8 cellular contexts compared by ENCODE assay signal in the genomic region with DNA sequence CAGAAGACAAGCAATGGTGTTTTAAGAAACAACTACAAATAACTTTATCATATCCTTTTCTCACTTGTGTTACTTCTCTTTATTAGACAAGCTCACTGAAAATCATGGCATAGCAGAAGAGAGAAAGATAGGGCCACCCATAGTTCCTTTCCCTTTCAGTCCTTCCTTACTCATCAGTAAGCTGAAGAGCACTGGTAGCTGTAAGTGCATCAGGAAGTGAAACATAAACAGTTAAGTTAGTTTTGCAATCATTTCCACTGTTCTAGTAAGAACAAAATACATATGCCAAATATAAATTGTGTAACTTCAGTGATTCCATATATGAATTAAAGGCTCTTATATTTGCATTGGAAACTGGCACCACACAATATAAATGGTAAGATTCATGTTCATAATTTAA.
DNase-seq lines count a peak whose midpoint lies in the region; ATAC-seq and TF ChIP-seq lines count a peak whose summit lies in the region.

No MANE protein-coding gene starts in this region.

- peak; percentile 95 for ATAC-seq in HG03095 (IDR thresholded peaks at IDR 0.05; ENCODE audit: unreplicated experiment)

- no peaks in the 10 kb centered on the region for H3K79me2 ChIP-seq in PC-9 (ENCODE audit: low read depth)

- no peaks in the 10 kb centered on the region for H4K20me1 ChIP-seq in PC-9 (ENCODE audit: insufficient read depth)

- peaks cover 41% of the 10 kb centered on the region for H3K4me1 ChIP-seq in adipocyte (ENCODE audit: control insufficient read depth, insufficient read depth, low read length)
- peaks cover 31% of the 10 kb centered on the region for H3K4me1 ChIP-seq in skeletal muscle satellite cell (ENCODE audit: control insufficient read depth, insufficient read depth, low read length)
- H3K4me1 ChIP-seq in PC-9 (replicated peaks; ENCODE audit: insufficient read depth), result no peaks in the 10 kb centered on the region

- H3K4me3 Mint-ChIP-seq in T-helper 2 cell treated with Interferon-gamma antibody and Interleukin-4, amounts not matched to agents 5 μg/mL and 100 μg/mL, for 36 hours, result no peak overlapping the region

- no peaks in the 10 kb centered on the region for H3K36me3 Mint-ChIP-seq in T-helper 2 cell treated with Interferon-gamma antibody and Interleukin-4, amounts not matched to agents 5 μg/mL and 100 μg/mL, for 36 hours (ENCODE audit: low read depth)

- TF ChIP-seq CTCF in PC-9 (conservative IDR thresholded peaks at IDR 0.05), result no peak

- peak overlapping the region; percentile 4 for H3K4me3 ChIP-seq in adipocyte (ENCODE audit: low read length)
- H3K4me3 ChIP-seq in skeletal muscle satellite cell (ENCODE audit: low read length), result no peak overlapping the region
- H3K4me3 ChIP-seq in PC-9, result no peak overlapping the region

- peak; percentile 3 for DNase-seq in GM19240 (ENCODE audit: insufficient read length, low spot score)
- DNase-seq in adipocyte (ENCODE audit: low read depth), result peak; percentile 87
- no peak for DNase-seq in T-helper 9 cell
- no peak for DNase-seq in T-helper 2 cell treated with Interferon-gamma antibody and Interleukin-4, amounts not matched to agents 5 μg/mL and 100 μg/mL, for 36 hours (ENCODE audit: low spot score)
- DNase-seq in PC-9, result no peak
- DNase-seq in NCI-H2227 treated with DMSO at 0.1 percent for 48 hours (lab: John Stamatoyannopoulos, UW), result no peak

- H3K36me3 ChIP-seq in adipocyte (ENCODE audit: control insufficient read depth, insufficient read depth, low read length, severe bottlenecking) (no peaks in the 10 kb centered on the region), skeletal muscle satellite cell (ENCODE audit: insufficient read depth, low read length) (no peaks in the 10 kb centered on the region), PC-9 (ENCODE audit: low read depth) (no peaks in the 10 kb centered on the region)

- no peak overlapping the region for H2AFZ ChIP-seq in PC-9

- H3K27ac Mint-ChIP-seq in T-helper 2 cell treated with Interferon-gamma antibody and Interleukin-4, amounts not matched to agents 5 μg/mL and 100 μg/mL, for 36 hours, result no peak overlapping the region

- H3K4me1 Mint-ChIP-seq in T-helper 2 cell treated with Interferon-gamma antibody and Interleukin-4, amounts not matched to agents 5 μg/mL and 100 μg/mL, for 36 hours (ENCODE audit: low read depth), result peaks cover 16% of the 10 kb centered on the region

- peak overlapping the region; percentile 2 for H3K4me2 ChIP-seq in skeletal muscle satellite cell (ENCODE audit: low read length)
- no peak overlapping the region for H3K4me2 ChIP-seq in PC-9

- H3K9me3 Mint-ChIP-seq in T-helper 2 cell treated with Interferon-gamma antibody and Interleukin-4, amounts not matched to agents 5 μg/mL and 100 μg/mL, for 36 hours, result no peaks in the 10 kb centered on the region

- CTCF ChIA-PET in PC-9 (lab: Charles Lee), result no interaction called here

- H3K27me3 Mint-ChIP-seq in T-helper 2 cell treated with Interferon-gamma antibody and Interleukin-4, amounts not matched to agents 5 μg/mL and 100 μg/mL, for 36 hours (ENCODE audit: low read depth), result no peaks in the 10 kb centered on the region

- no peaks in the 10 kb centered on the region for H3K9me3 ChIP-seq in adipocyte (ENCODE audit: control insufficient read depth, low read length)
- no peaks in the 10 kb centered on the region for H3K9me3 ChIP-seq in skeletal muscle satellite cell (replicated peaks; ENCODE audit: low read length)
- H3K9me3 ChIP-seq in PC-9 (ENCODE audit: insufficient read depth, low read depth), result no peaks in the 10 kb centered on the region

- no TSS peak for BruUV-seq in PC-9 (replicated peaks; lab: Mats Ljungman, UMichigan)

- H3K27ac ChIP-seq in PC-9, result no peak overlapping the region

- peak overlapping the region; percentile 73 for H3K9ac ChIP-seq in adipocyte (ENCODE audit: low read length)
- no peak overlapping the region for H3K9ac ChIP-seq in skeletal muscle satellite cell (ENCODE audit: low read depth, low read length)

- no peaks in the 10 kb centered on the region for H3F3A ChIP-seq in PC-9 (ENCODE audit: insufficient read depth, low read depth)

- no peaks in the 10 kb centered on the region for H3K9me2 ChIP-seq in PC-9 (ENCODE audit: insufficient read depth)

- intact Hi-C loops in PC-9 (cut with micrococcal nuclease; ENCODE audit: unreplicated experiment), result no loop called here

- POLR2A ChIA-PET in PC-9 (lab: Charles Lee; ENCODE audit: unreplicated experiment), result no interaction called here

- no peaks in the 10 kb centered on the region for H3K27me3 ChIP-seq in adipocyte (replicated peaks; ENCODE audit: control insufficient read depth, insufficient read depth, low read length)
- no peaks in the 10 kb centered on the region for H3K27me3 ChIP-seq in skeletal muscle satellite cell (ENCODE audit: control insufficient read depth, insufficient read depth, low read length)
- H3K27me3 ChIP-seq in PC-9 (ENCODE audit: insufficient read depth, low read depth), result no peaks in the 10 kb centered on the region

Comparison
In these comparisons a context has a peak if more than half of its experiments do, and no peak if none do; other contexts are left out.
1. DNase-seq: peak in GM19240 (single experiment) and adipocyte (single experiment); none in T-helper 9 cell (single experiment), T-helper 2 cell treated with Interferon-gamma antibody and Interleukin-4, amounts not matched to agents 5 μg/mL and 100 μg/mL, for 36 hours (single experiment), PC-9 (0 of 2) and NCI-H2227 treated with DMSO at 0.1 percent for 48 hours (single experiment).